38 cellular contexts compared by ENCODE assay signal in genomic region chr4:79367111-79367510, GRCh38. TPM values are rescaled to one million over a fixed set of nuclear protein-coding genes. Genes with fewer than 3 reads are reported as not detected.
"Had no signal": no experiment of that assay in that cellular context is flagged by ENCODE, and none has a peak within 500 bp of the region (broad histone marks: within the 10 kb centered on the region; RNA-seq: fewer than 3 reads in every experiment).

No MANE protein-coding gene starts in this region.

- H3K27me3 ChIP-seq: MG63 had no signal

- H3K4me3 ChIP-seq: MG63 had no signal

- H3K9me3 ChIP-seq: MG63 had no signal

- DNase-seq: Karpas-422, Kasumi-1, MG63, MM.1S, MV-4-11, NCI-H1048, NCI-H1092, NCI-H1092 treated with DMSO at 0.1 percent for 48 hours, NCI-H1105, NCI-H1105 treated with DMSO at 0.1 percent for 48 hours, NCI-H1417 treated with DMSO at 0.1 percent for 48 hours, NCI-H1436, NCI-H1436 treated with DMSO at 0.1 percent for 48 hours, NCI-H146, NCI-H1694, NCI-H1694 treated with DMSO at 0.1 percent for 48 hours, NCI-H187, NCI-H187 treated with DMSO at 0.1 percent for 48 hours, NCI-H1930, NCI-H2029, NCI-H2029 treated with DMSO at 0.1 percent for 48 hours, NCI-H2081, NCI-H2081 treated with DMSO at 0.1 percent for 48 hours, NCI-H2107, NCI-H2171, NCI-H2171 treated with DMSO at 0.1 percent for 48 hours, NCI-H2227 treated with DMSO at 0.1 percent for 48 hours, NCI-H226, NCI-H345, NCI-H446, NCI-H446 treated with DMSO at 0.1 percent for 48 hours, NCI-H510A, NCI-H510A treated with DMSO at 0.1 percent for 48 hours, NCI-H524 had no signal

- H3K36me3 ChIP-seq: MG63 had no signal

RNA-seq across cellular contexts. Expression of gene GK2, which starts 40.9 kb away (rescaled TPM):
- total RNA-seq: LHCN-M2, M059J, MCF 10A, NCI-H460 had no signal

RNA-seq across cellular contexts. Expression of gene NAA11, which starts 41.2 kb away (rescaled TPM):
- total RNA-seq: LHCN-M2, MCF 10A, NCI-H460 had no signal
